ENCODE assay signal across 1 cellular context in genomic region chr4:156710571-156711195, GRCh38.
TF ChIP-seq lines count a peak whose summit lies in the region.

No MANE protein-coding gene starts in this region.

TF ChIP-seq in SK-N-SH, 30 proteins besides CTCF, POLR2A, EP300 and RAD21 (continued from another document):
- no peak for TF ChIP-seq REST (IDR thresholded peaks at IDR 0.05; ENCODE audit: low read depth, low read length)
- TF ChIP-seq USF1 (IDR thresholded peaks at IDR 0.05; ENCODE audit: borderline replicate concordance, low read depth), result no peak
- no peak for TF ChIP-seq RXRA (IDR thresholded peaks at IDR 0.05; ENCODE audit: borderline replicate concordance, low read depth)
